ENCODE assay signal across 11 cellular contexts in the genomic region with DNA sequence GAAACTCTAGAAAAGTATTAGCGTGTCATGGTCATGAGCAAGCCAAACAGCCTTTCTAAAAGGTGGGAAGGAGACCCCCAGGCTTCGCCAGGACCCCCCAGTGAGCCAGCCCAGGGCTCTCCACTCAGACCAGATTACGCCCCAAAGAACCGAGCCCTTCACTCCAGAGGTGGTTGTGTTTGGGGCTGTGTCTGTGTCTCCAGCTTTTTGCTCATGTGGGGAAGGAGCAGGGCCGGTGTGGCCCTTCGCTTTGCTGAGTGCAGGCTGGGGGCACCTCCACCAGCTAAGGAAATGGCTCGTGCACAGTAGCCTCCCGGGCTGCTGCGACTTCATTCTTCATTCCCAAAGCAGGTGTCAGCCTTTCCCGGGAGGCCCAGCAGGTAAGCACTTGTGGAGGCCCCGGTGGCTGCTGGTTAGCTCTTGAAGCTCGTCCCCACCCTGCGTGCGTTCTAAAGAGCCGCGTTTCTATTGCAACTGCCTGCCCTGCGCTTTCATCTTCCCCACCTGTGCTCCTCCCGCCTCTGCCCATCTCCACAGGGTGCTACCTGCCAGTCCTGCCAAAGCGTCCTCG. TPM values are rescaled to one million over a fixed set of nuclear protein-coding genes. Genes with fewer than 3 reads are reported as not detected.
DNase-seq lines count a peak whose midpoint lies in the region; ATAC-seq, FAIRE-seq and TF ChIP-seq lines count a peak whose summit lies in the region.
"Had no signal": no experiment of that assay in that cellular context is flagged by ENCODE, and none has a peak within 500 bp of the region (broad histone marks: within the 10 kb centered on the region; RNA-seq: fewer than 3 reads in every experiment).

No MANE protein-coding gene starts in this region.

- H3K4me1 ChIP-seq in HepG2 (ENCODE audit: insufficient read depth, low read length), result peaks cover 16% of the 10 kb centered on the region; the same call in 1 of the 2 replicates

- H3K36me3 Mint-ChIP-seq in T-helper 17 cell (ENCODE audit: low read depth), result peaks cover 2% of the 10 kb centered on the region

- in situ Hi-C loops in HepG2 (cut with HindIII; ENCODE audit: extremely low pct_ligation_motif_present, low pct_unique_long_range_greater_than_20kb), result no loop called here

- no peaks in the 10 kb centered on the region for H3K9me3 ChIP-seq in T-helper 17 cell (ENCODE audit: control insufficient read depth, low read length, poor library complexity, severe bottlenecking)
- no peaks in the 10 kb centered on the region for H3K9me3 ChIP-seq in HepG2 (ENCODE audit: low read length)
- H3K9me3 ChIP-seq: vagina had no signal

- intact Hi-C loops in HepG2 (cut with micrococcal nuclease; ENCODE audit: unreplicated experiment), result no loop called here

- H3K4me3 Mint-ChIP-seq in T-helper 17 cell, result peak overlapping the region; percentile 80
- H3K4me3 Mint-ChIP-seq: T-helper 2 cell treated with Interferon-gamma antibody and Interleukin-4, amounts not matched to agents 5 μg/mL and 100 μg/mL, for 36 hours had no signal

- H2AFZ ChIP-seq in HepG2 (ENCODE audit: low read length), result no peak overlapping the region

- no peak overlapping the region for H3K27ac Mint-ChIP-seq in T-helper 17 cell
- H3K27ac Mint-ChIP-seq: T-helper 2 cell treated with Interferon-gamma antibody and Interleukin-4, amounts not matched to agents 5 μg/mL and 100 μg/mL, for 36 hours had no signal

- TF ChIP-seq CTCF in HepG2 (CRISPR knock-in tag; IDR thresholded peaks at IDR 0.05), result no peak

- H3K27me3 ChIP-seq in HepG2 (ENCODE audit: control insufficient read depth in 1 of 2, insufficient read depth in 2 of 2, low read length in 2 of 2), result peaks cover 16 to 62% of the 10 kb centered on the region in 2 experiments

- peaks cover 78% of the 10 kb centered on the region for H3K27me3 Mint-ChIP-seq in T-helper 17 cell

- no peak for TF ChIP-seq POLR2A in HepG2 (IDR thresholded peaks at IDR 0.05; ENCODE audit: insufficient read depth in 1 of 2, low read depth in 2 of 2, low read length in 2 of 2)

- no peaks in the 10 kb centered on the region for H3K36me3 ChIP-seq in HepG2 (replicated peaks in 1 of 2; ENCODE audit: control insufficient read depth in 1 of 2, insufficient read depth in 2 of 2, low read length in 2 of 2)
- H3K36me3 ChIP-seq: vagina had no signal

- ATAC-seq in T-helper 17 cell (peak; percentile 32), HepG2 (peak; percentile 14)

- TF ChIP-seq EP300 in HepG2 (IDR thresholded peaks at IDR 0.05; ENCODE audit: low read depth in 2 of 2, low read length in 2 of 2) (no peak), HepG2 (CRISPR knock-in tag; IDR thresholded peaks at IDR 0.05; ENCODE audit: borderline replicate concordance) (no peak)

- no peak for TF ChIP-seq RAD21 in HepG2 (CRISPR knock-in tag; IDR thresholded peaks at IDR 0.05)

- 32% methylated on average over 15 of the region's 20 CpGs for WGBS in HepG2 (ENCODE audit: low lambda C conversion rate)

- POLR2A ChIA-PET in HepG2 (lab: Yijun Ruan, JAX), result no interaction called here

- H3K4me2 ChIP-seq in HepG2 (ENCODE audit: low read depth, low read length), result 0 out of 2 replicates have a peak overlapping the region, but pooled peaks have one; percentile 21

- DNase-seq in DMS53 (lab: John Stamatoyannopoulos, UW) (peak; percentile 94), NCI-H1417 treated with DMSO at 0.1 percent for 48 hours (lab: John Stamatoyannopoulos, UW) (peak; percentile 90), T-helper 17 cell (no peak), HepG2 (ENCODE audit: low spot score) (no peak), RKO (ENCODE audit: low spot score) (no peak), NCI-H524 (lab: John Stamatoyannopoulos, UW) (no peak)
- no peak for DNase-seq in stimulated activated CD4-positive, alpha-beta T cell treated with anti-CD3 and anti-CD28 coated beads, Interleukin-1b, Interleukin-23, amount 100 ng/mL, for 48 hours
- no peak for DNase-seq in effector CD8-positive, alpha-beta T cell (lab: John Stamatoyannopoulos, UW)
- DNase-seq: DMS 273 treated with DMSO at 0.1 percent for 48 hours had no signal

- no peak overlapping the region; a peak in 1 of 6 replicates for H3K4me3 ChIP-seq in HepG2 (replicated peaks in 1 of 3; ENCODE audit: insufficient read depth in 1 of 3, low read depth in 2 of 3, low read length in 3 of 3)
- H3K4me3 ChIP-seq: vagina had no signal

- no TSS peak for BruUV-seq in HepG2 (replicated peaks; lab: Mats Ljungman, UMichigan)

- no peak for FAIRE-seq in HepG2 (lab: Jason Lieb, UNC)

- no peak overlapping the region for H3K27ac ChIP-seq in HepG2 (ENCODE audit: extremely low read length, insufficient read depth, low read length)
- H3K27ac ChIP-seq: vagina had no signal

- CTCF ChIA-PET in HepG2 (lab: Yijun Ruan, JAX; ENCODE audit: low intra/inter-chr PET ratio, low total read pairs), result no interaction called here

- H3K4me1 Mint-ChIP-seq in T-helper 17 cell, result peaks cover 26% of the 10 kb centered on the region

- no peaks in the 10 kb centered on the region for H4K20me1 ChIP-seq in HepG2 (ENCODE audit: insufficient read depth, low read length)

- no peak overlapping the region for H3K9ac ChIP-seq in HepG2 (ENCODE audit: insufficient read depth, low read depth, low read length)

- H3K79me2 ChIP-seq in HepG2 (ENCODE audit: insufficient read depth, low read length), result no peaks in the 10 kb centered on the region

RNA-seq across cellular contexts. Expression of gene TSPEAR, which starts 0.5 kb away (rescaled TPM):
- total RNA-seq in T-helper 17 cell, result not detected
- total RNA-seq in HepG2 (2016; rRNA removed; fragmentation: Illumina TruSeq; extraction: Trizol), result 0.07 and 0.18 TPM in 2 replicates
- total RNA-seq in HepG2 (2016; cell fraction: cytosol; rRNA removed; fragmentation: Illumina TruSeq; extraction: Trizol; ENCODE audit: low read depth), result 0.09 TPM in 1 of 2 replicates, not detected in the other
- total RNA-seq in HepG2 (2016; cell fraction: insoluble cytoplasmic fraction; rRNA removed; fragmentation: Illumina TruSeq; extraction: Trizol), result 0.10 and 0.19 TPM in 2 replicates
- 0.24 and 0.28 TPM in 2 replicates for total RNA-seq in HepG2 (2016; cell fraction: membrane; rRNA removed; fragmentation: Illumina TruSeq; extraction: Trizol)
- total RNA-seq in HepG2 (2016; cell fraction: nucleus; rRNA removed; fragmentation: Illumina TruSeq; extraction: Trizol), result 0.16 TPM in 1 of 2 replicates, not detected in the other
- 0.32 and 0.33 TPM in 2 replicates for polyA plus RNA-seq in HepG2 (2011; rRNA removed)
- 0.28 and 0.32 TPM in 2 replicates for polyA plus RNA-seq in HepG2 (2011; cell fraction: cytosol; rRNA removed)
- polyA plus RNA-seq in HepG2 (2011; cell fraction: nucleus; rRNA removed), result 0.59 and 0.71 TPM in 2 replicates
- polyA plus RNA-seq in HepG2 (2012), result 0.63 and 0.68 TPM in 2 replicates
- 0.10 and 0.12 TPM in 2 replicates for polyA plus RNA-seq in HepG2 (2016; cell fraction: cytosol; fragmentation: Illumina TruSeq; extraction: Trizol; ENCODE audit: low read depth)
- polyA plus RNA-seq in HepG2 (2016; cell fraction: insoluble cytoplasmic fraction; fragmentation: Illumina TruSeq; extraction: Trizol; ENCODE audit: low read depth), result 0.19 and 0.25 TPM in 2 replicates
- polyA plus RNA-seq in HepG2 (2016; cell fraction: membrane; fragmentation: Illumina TruSeq; extraction: Trizol; ENCODE audit: low read depth), result 0.31 and 0.42 TPM in 2 replicates
- polyA plus RNA-seq in HepG2 (2016; cell fraction: nucleus; fragmentation: Illumina TruSeq; extraction: Trizol; ENCODE audit: insufficient read depth, low read depth), result 0.11 TPM in 1 of 2 replicates, not detected in the other
- 0.82 TPM in 1 of 2 replicates, not detected in the other for polyA minus RNA-seq in HepG2 (2011; rRNA and poly(A)+ RNA removed; ENCODE audit: low replicate concordance)
- 0.18 and 0.20 TPM in 2 replicates for polyA minus RNA-seq in HepG2 (2011; cell fraction: cytosol; rRNA and poly(A)+ RNA removed)
- 0.26 and 0.37 TPM in 2 replicates for polyA minus RNA-seq in HepG2 (2011; cell fraction: nucleus; rRNA and poly(A)+ RNA removed)
- total RNA-seq: vagina had no signal

RNA-seq across cellular contexts. Expression of gene KRTAP10-12, which starts 13.9 kb away (rescaled TPM):
- total RNA-seq in T-helper 17 cell, result not detected
- not detected in 2 replicates for total RNA-seq in HepG2 (2016; rRNA removed; fragmentation: Illumina TruSeq; extraction: Trizol)
- not detected in 2 replicates for total RNA-seq in HepG2 (2016; cell fraction: cytosol; rRNA removed; fragmentation: Illumina TruSeq; extraction: Trizol; ENCODE audit: low read depth)
- total RNA-seq in HepG2 (2016; cell fraction: insoluble cytoplasmic fraction; rRNA removed; fragmentation: Illumina TruSeq; extraction: Trizol), result not detected in 2 replicates
- not detected in 2 replicates for total RNA-seq in HepG2 (2016; cell fraction: membrane; rRNA removed; fragmentation: Illumina TruSeq; extraction: Trizol)
- total RNA-seq in HepG2 (2016; cell fraction: nucleus; rRNA removed; fragmentation: Illumina TruSeq; extraction: Trizol), result not detected in 2 replicates
- not detected in 2 replicates for polyA plus RNA-seq in HepG2 (2011; rRNA removed)
- not detected in 2 replicates for polyA plus RNA-seq in HepG2 (2011; cell fraction: cytosol; rRNA removed)
- not detected in 2 replicates for polyA plus RNA-seq in HepG2 (2011; cell fraction: nucleus; rRNA removed)
- polyA plus RNA-seq in HepG2 (2012), result not detected in 2 replicates
- not detected in 2 replicates for polyA plus RNA-seq in HepG2 (2016; cell fraction: cytosol; fragmentation: Illumina TruSeq; extraction: Trizol; ENCODE audit: low read depth)
- not detected in 2 replicates for polyA plus RNA-seq in HepG2 (2016; cell fraction: insoluble cytoplasmic fraction; fragmentation: Illumina TruSeq; extraction: Trizol; ENCODE audit: low read depth)
- polyA plus RNA-seq in HepG2 (2016; cell fraction: membrane; fragmentation: Illumina TruSeq; extraction: Trizol; ENCODE audit: low read depth), result not detected in 2 replicates
- polyA plus RNA-seq in HepG2 (2016; cell fraction: nucleus; fragmentation: Illumina TruSeq; extraction: Trizol; ENCODE audit: insufficient read depth, low read depth), result not detected in 2 replicates
- not detected in 2 replicates for polyA minus RNA-seq in HepG2 (2011; rRNA and poly(A)+ RNA removed; ENCODE audit: low replicate concordance)
- not detected in 2 replicates for polyA minus RNA-seq in HepG2 (2011; cell fraction: cytosol; rRNA and poly(A)+ RNA removed)
- not detected in 2 replicates for polyA minus RNA-seq in HepG2 (2011; cell fraction: nucleus; rRNA and poly(A)+ RNA removed)
- total RNA-seq: vagina had no signal

RNA-seq across cellular contexts. Expression of gene KRTAP12-1, which starts 28.9 kb away (rescaled TPM):
- total RNA-seq in T-helper 17 cell, result not detected
- not detected in 2 replicates for total RNA-seq in HepG2 (2016; rRNA removed; fragmentation: Illumina TruSeq; extraction: Trizol)
- total RNA-seq in HepG2 (2016; cell fraction: cytosol; rRNA removed; fragmentation: Illumina TruSeq; extraction: Trizol; ENCODE audit: low read depth), result not detected in 2 replicates
- total RNA-seq in HepG2 (2016; cell fraction: insoluble cytoplasmic fraction; rRNA removed; fragmentation: Illumina TruSeq; extraction: Trizol), result not detected in 2 replicates
- total RNA-seq in HepG2 (2016; cell fraction: membrane; rRNA removed; fragmentation: Illumina TruSeq; extraction: Trizol), result not detected in 2 replicates
- not detected in 2 replicates for total RNA-seq in HepG2 (2016; cell fraction: nucleus; rRNA removed; fragmentation: Illumina TruSeq; extraction: Trizol)
- 0.13 TPM in 1 of 2 replicates, not detected in the other for polyA plus RNA-seq in HepG2 (2011; rRNA removed)
- not detected in 2 replicates for polyA plus RNA-seq in HepG2 (2011; cell fraction: cytosol; rRNA removed)
- 0.40 TPM in 1 of 2 replicates, not detected in the other for polyA plus RNA-seq in HepG2 (2011; cell fraction: nucleus; rRNA removed)
- polyA plus RNA-seq in HepG2 (2012), result not detected in 2 replicates
- polyA plus RNA-seq in HepG2 (2016; cell fraction: cytosol; fragmentation: Illumina TruSeq; extraction: Trizol; ENCODE audit: low read depth), result not detected in 2 replicates
- not detected in 2 replicates for polyA plus RNA-seq in HepG2 (2016; cell fraction: insoluble cytoplasmic fraction; fragmentation: Illumina TruSeq; extraction: Trizol; ENCODE audit: low read depth)
- polyA plus RNA-seq in HepG2 (2016; cell fraction: membrane; fragmentation: Illumina TruSeq; extraction: Trizol; ENCODE audit: low read depth), result not detected in 2 replicates
- polyA plus RNA-seq in HepG2 (2016; cell fraction: nucleus; fragmentation: Illumina TruSeq; extraction: Trizol; ENCODE audit: insufficient read depth, low read depth), result not detected in 2 replicates
- polyA minus RNA-seq in HepG2 (2011; rRNA and poly(A)+ RNA removed; ENCODE audit: low replicate concordance), result not detected in 2 replicates
- polyA minus RNA-seq in HepG2 (2011; cell fraction: cytosol; rRNA and poly(A)+ RNA removed), result not detected in 2 replicates
- polyA minus RNA-seq in HepG2 (2011; cell fraction: nucleus; rRNA and poly(A)+ RNA removed), result not detected in 2 replicates
- total RNA-seq: vagina had no signal

RNA-seq across cellular contexts. Expression of gene KRTAP12-2, which starts 44.1 kb away (rescaled TPM):
- not detected for total RNA-seq in T-helper 17 cell
- total RNA-seq in HepG2 (2016; rRNA removed; fragmentation: Illumina TruSeq; extraction: Trizol), result not detected in 2 replicates
- total RNA-seq in HepG2 (2016; cell fraction: cytosol; rRNA removed; fragmentation: Illumina TruSeq; extraction: Trizol; ENCODE audit: low read depth), result not detected in 2 replicates
- not detected in 2 replicates for total RNA-seq in HepG2 (2016; cell fraction: insoluble cytoplasmic fraction; rRNA removed; fragmentation: Illumina TruSeq; extraction: Trizol)
- not detected in 2 replicates for total RNA-seq in HepG2 (2016; cell fraction: membrane; rRNA removed; fragmentation: Illumina TruSeq; extraction: Trizol)
- not detected in 2 replicates for total RNA-seq in HepG2 (2016; cell fraction: nucleus; rRNA removed; fragmentation: Illumina TruSeq; extraction: Trizol)
- not detected in 2 replicates for polyA plus RNA-seq in HepG2 (2011; rRNA removed)
- polyA plus RNA-seq in HepG2 (2011; cell fraction: cytosol; rRNA removed), result not detected in 2 replicates
- not detected in 2 replicates for polyA plus RNA-seq in HepG2 (2011; cell fraction: nucleus; rRNA removed)
- polyA plus RNA-seq in HepG2 (2012), result not detected in 2 replicates
- not detected in 2 replicates for polyA plus RNA-seq in HepG2 (2016; cell fraction: cytosol; fragmentation: Illumina TruSeq; extraction: Trizol; ENCODE audit: low read depth)
- not detected in 2 replicates for polyA plus RNA-seq in HepG2 (2016; cell fraction: insoluble cytoplasmic fraction; fragmentation: Illumina TruSeq; extraction: Trizol; ENCODE audit: low read depth)
- not detected in 2 replicates for polyA plus RNA-seq in HepG2 (2016; cell fraction: membrane; fragmentation: Illumina TruSeq; extraction: Trizol; ENCODE audit: low read depth)
- polyA plus RNA-seq in HepG2 (2016; cell fraction: nucleus; fragmentation: Illumina TruSeq; extraction: Trizol; ENCODE audit: insufficient read depth, low read depth), result not detected in 2 replicates
- not detected in 2 replicates for polyA minus RNA-seq in HepG2 (2011; rRNA and poly(A)+ RNA removed; ENCODE audit: low replicate concordance)
- polyA minus RNA-seq in HepG2 (2011; cell fraction: cytosol; rRNA and poly(A)+ RNA removed), result not detected in 2 replicates
- not detected in 2 replicates for polyA minus RNA-seq in HepG2 (2011; cell fraction: nucleus; rRNA and poly(A)+ RNA removed)
- total RNA-seq: vagina had no signal

RNA-seq across cellular contexts. Expression of gene KRTAP12-3, which starts 53.1 kb away (rescaled TPM):
- total RNA-seq in T-helper 17 cell, result not detected
- total RNA-seq in HepG2 (2016; rRNA removed; fragmentation: Illumina TruSeq; extraction: Trizol), result not detected in 2 replicates
- not detected in 2 replicates for total RNA-seq in HepG2 (2016; cell fraction: cytosol; rRNA removed; fragmentation: Illumina TruSeq; extraction: Trizol; ENCODE audit: low read depth)
- total RNA-seq in HepG2 (2016; cell fraction: insoluble cytoplasmic fraction; rRNA removed; fragmentation: Illumina TruSeq; extraction: Trizol), result not detected in 2 replicates
- not detected in 2 replicates for total RNA-seq in HepG2 (2016; cell fraction: membrane; rRNA removed; fragmentation: Illumina TruSeq; extraction: Trizol)
- total RNA-seq in HepG2 (2016; cell fraction: nucleus; rRNA removed; fragmentation: Illumina TruSeq; extraction: Trizol), result not detected in 2 replicates
- not detected in 2 replicates for polyA plus RNA-seq in HepG2 (2011; rRNA removed)
- polyA plus RNA-seq in HepG2 (2011; cell fraction: cytosol; rRNA removed), result not detected in 2 replicates
- polyA plus RNA-seq in HepG2 (2011; cell fraction: nucleus; rRNA removed), result not detected in 2 replicates
- not detected in 2 replicates for polyA plus RNA-seq in HepG2 (2012)
- not detected in 2 replicates for polyA plus RNA-seq in HepG2 (2016; cell fraction: cytosol; fragmentation: Illumina TruSeq; extraction: Trizol; ENCODE audit: low read depth)
- polyA plus RNA-seq in HepG2 (2016; cell fraction: insoluble cytoplasmic fraction; fragmentation: Illumina TruSeq; extraction: Trizol; ENCODE audit: low read depth), result not detected in 2 replicates
- polyA plus RNA-seq in HepG2 (2016; cell fraction: membrane; fragmentation: Illumina TruSeq; extraction: Trizol; ENCODE audit: low read depth), result not detected in 2 replicates
- polyA plus RNA-seq in HepG2 (2016; cell fraction: nucleus; fragmentation: Illumina TruSeq; extraction: Trizol; ENCODE audit: insufficient read depth, low read depth), result not detected in 2 replicates
- polyA minus RNA-seq in HepG2 (2011; rRNA and poly(A)+ RNA removed; ENCODE audit: low replicate concordance), result not detected in 2 replicates
- polyA minus RNA-seq in HepG2 (2011; cell fraction: cytosol; rRNA and poly(A)+ RNA removed), result not detected in 2 replicates
- polyA minus RNA-seq in HepG2 (2011; cell fraction: nucleus; rRNA and poly(A)+ RNA removed), result not detected in 2 replicates
- total RNA-seq: vagina had no signal

Comparison
In these comparisons a context has a peak if more than half of its experiments do, and no peak if none do; other contexts are left out.
1. DNase-seq: peak in DMS53 (single experiment) and NCI-H1417 treated with DMSO at 0.1 percent for 48 hours (single experiment); none in T-helper 17 cell (0 of 3), HepG2 (single experiment), stimulated activated CD4-positive, alpha-beta T cell treated with anti-CD3 and anti-CD28 coated beads, Interleukin-1b, Interleukin-23, amount 100 ng/mL, for 48 hours (single experiment), effector CD8-positive, alpha-beta T cell (single experiment), RKO (single experiment) and NCI-H524 (0 of 2).